In genomic region chr16:30068333-30068732, GRCh38 we compare ENCODE assay signal across 12 cellular contexts. TPM values are rescaled to one million over a fixed set of nuclear protein-coding genes. Genes with fewer than 3 reads are reported as not detected.
DNase-seq lines count a peak whose midpoint lies in the region; ATAC-seq and TF ChIP-seq lines count a peak whose summit lies in the region.
"Had no signal": no experiment of that assay in that cellular context is flagged by ENCODE, and none has a peak within 500 bp of the region (broad histone marks: within the 10 kb centered on the region; RNA-seq: fewer than 3 reads in every experiment).

No MANE protein-coding gene starts in this region.

- H3K27me3 ChIP-seq in Peyer's patch (no peaks in the 10 kb centered on the region), smooth muscle cell (ENCODE audit: low read depth) (no peaks in the 10 kb centered on the region)

- H3K9me3 ChIP-seq in Peyer's patch, result no peaks in the 10 kb centered on the region
- H3K9me3 ChIP-seq in smooth muscle cell (replicated peaks; ENCODE audit: low read depth), result no peaks in the 10 kb centered on the region

- H3K9ac ChIP-seq in smooth muscle cell (ENCODE audit: low read depth), result peak overlapping the region; percentile 13

- 92% methylated on average over 9 of the region's 9 CpGs for WGBS in smooth muscle cell (ENCODE audit: low lambda C conversion rate)

- H3K36me3 ChIP-seq in Peyer's patch, result peaks cover 0 to 63% (median 0%) of the 10 kb centered on the region in 3 donors
- no peaks in the 10 kb centered on the region for H3K36me3 ChIP-seq in smooth muscle cell (ENCODE audit: low read depth)

- CTCF ChIA-PET in activated CD4-positive, alpha-beta T cell treated with anti-CD3 and anti-CD28 coated beads for 36 hours (lab: Charles Lee), result interaction anchor here (0.8 to 1.3 kb wide), 3 partner anchors 9 to 314 kb away, joined by 3 to 4 read pairs (median 3); partner anchors contain the start of gene TBX6

- peak overlapping the region; percentile 98 for H3K4me2 ChIP-seq in smooth muscle cell

- H2AFZ ChIP-seq in smooth muscle cell (ENCODE audit: low read depth), result no peak overlapping the region

- peaks cover 57% of the 10 kb centered on the region for H3F3A ChIP-seq in smooth muscle cell (ENCODE audit: low read depth)

- no peak for TF ChIP-seq POLR2A in Peyer's patch (IDR thresholded peaks at IDR 0.05)

- TF ChIP-seq CTCF in Peyer's patch (IDR thresholded peaks at IDR 0.05) (no peak), smooth muscle cell (IDR thresholded peaks at IDR 0.05; ENCODE audit: borderline replicate concordance, insufficient read depth, poor library complexity, severe bottlenecking) (no peak)

- H3K4me3 ChIP-seq in Peyer's patch, result no peak overlapping the region
- H3K4me3 ChIP-seq in smooth muscle cell, result peak overlapping the region; percentile 92

- peak overlapping the region; percentile 59 for H3K4me3 Mint-ChIP-seq in activated CD4-positive, alpha-beta T cell treated with anti-CD3 and anti-CD28 coated beads for 36 hours
- peak overlapping the region; percentile 15 to 40 for H3K4me3 Mint-ChIP-seq in effector memory CD8-positive, alpha-beta T cell

- peaks cover 77% of the 10 kb centered on the region for H3K36me3 Mint-ChIP-seq in activated CD4-positive, alpha-beta T cell treated with anti-CD3 and anti-CD28 coated beads for 36 hours (ENCODE audit: low read depth)
- peaks cover 86% of the 10 kb centered on the region for H3K36me3 Mint-ChIP-seq in effector memory CD8-positive, alpha-beta T cell (ENCODE audit: insufficient read depth)

- H3K4me1 Mint-ChIP-seq in activated CD4-positive, alpha-beta T cell treated with anti-CD3 and anti-CD28 coated beads for 36 hours, result peaks cover 32% of the 10 kb centered on the region
- peaks cover 36 to 44% of the 10 kb centered on the region in 2 donors for H3K4me1 Mint-ChIP-seq in effector memory CD8-positive, alpha-beta T cell (ENCODE audit: low read depth in 2 of 2)

- peaks cover 69% of the 10 kb centered on the region for H4K20me1 ChIP-seq in smooth muscle cell (ENCODE audit: low read depth)

- H3K27me3 Mint-ChIP-seq in activated CD4-positive, alpha-beta T cell treated with anti-CD3 and anti-CD28 coated beads for 36 hours, result no peaks in the 10 kb centered on the region
- H3K27me3 Mint-ChIP-seq in effector memory CD8-positive, alpha-beta T cell, result no peaks in the 10 kb centered on the region

- no peak for DNase-seq in activated CD4-positive, alpha-beta T cell treated with anti-CD3 and anti-CD28 coated beads for 36 hours
- no peak for DNase-seq in activated CD4-positive, alpha-beta T cell treated with anti-CD3 and anti-CD28 coated beads, Interleukin-2, amount 50 U/mL, for 1 hour
- no peak for DNase-seq in Peyer's patch
- no peak for DNase-seq in effector memory CD8-positive, alpha-beta T cell
- DNase-seq in smooth muscle cell (lab: John Stamatoyannopoulos, UW; ENCODE audit: unreplicated experiment), result no peak
- DNase-seq in globus pallidus (ENCODE audit: low spot score), result no peak
- no peak for DNase-seq in COLO668 (lab: John Stamatoyannopoulos, UW; ENCODE audit: unreplicated experiment)
- DNase-seq: activated CD8-positive, alpha-beta memory T cell treated with anti-CD3 and anti-CD28 coated beads for 24 hours; NCI-H1417 treated with DMSO at 0.1 percent for 48 hours; SHP77; trophoblast cell had no signal

- peak overlapping the region; percentile 87 for H3K27ac Mint-ChIP-seq in activated CD4-positive, alpha-beta T cell treated with anti-CD3 and anti-CD28 coated beads for 36 hours
- peak overlapping the region in 1 of 2 donors; percentile 82 for H3K27ac Mint-ChIP-seq in effector memory CD8-positive, alpha-beta T cell

- no peaks in the 10 kb centered on the region for H3K9me3 Mint-ChIP-seq in activated CD4-positive, alpha-beta T cell treated with anti-CD3 and anti-CD28 coated beads for 36 hours (ENCODE audit: low read depth)
- no peaks in the 10 kb centered on the region for H3K9me3 Mint-ChIP-seq in effector memory CD8-positive, alpha-beta T cell

- ATAC-seq in activated CD4-positive, alpha-beta T cell treated with anti-CD3 and anti-CD28 coated beads for 36 hours, result no peak
- ATAC-seq in effector memory CD8-positive, alpha-beta T cell (replicated peaks), result no peak
- ATAC-seq in GM18517 (IDR thresholded peaks at IDR 0.05; ENCODE audit: unreplicated experiment), result no peak

- POLR2A ChIA-PET in activated CD4-positive, alpha-beta T cell treated with anti-CD3 and anti-CD28 coated beads for 36 hours (lab: Charles Lee), result interaction anchor here (0.6 kb wide), 1 partner anchor 340 kb away, joined by 5 read pairs; no protein-coding TSS in a partner anchor

- intact Hi-C loops in activated CD4-positive, alpha-beta T cell treated with anti-CD3 and anti-CD28 coated beads for 36 hours (cut with DNase I, micrococcal nuclease), result loop anchor here (5.0 to 10.0 kb wide), 3 partner anchors 336 to 1144 kb away; partner anchors contain the start of genes RABEP2 (in 1 of the 2), ZNF689 (in 1 of the 2) and ZNF771 (in 1 of the 2)

- H3K79me2 ChIP-seq in smooth muscle cell (ENCODE audit: low read depth), result peaks cover 64% of the 10 kb centered on the region

- peak overlapping the region in 3 of 4 donors; percentile 8 to 36 (median 32) for H3K27ac ChIP-seq in Peyer's patch
- H3K27ac ChIP-seq in smooth muscle cell (ENCODE audit: low read depth), result peak overlapping the region; percentile 98

- peaks cover 0 to 41% (median 12%) of the 10 kb centered on the region in 4 donors for H3K4me1 ChIP-seq in Peyer's patch
- H3K4me1 ChIP-seq in smooth muscle cell (ENCODE audit: low read depth), result peaks cover 30% of the 10 kb centered on the region

RNA-seq across cellular contexts. Expression of gene ALDOA, which starts 2.8 kb away (rescaled TPM):
- 1,000 to 10,000 TPM; 2,482 to 3,644 TPM for total RNA-seq in activated CD4-positive, alpha-beta T cell treated with anti-CD3 and anti-CD28 coated beads for 36 hours
- total RNA-seq in Peyer's patch (1,000 to 10,000 TPM in 1 of 4 donors, 100 to 1,000 TPM in 3; 427 to 1,063 (median 887) TPM), smooth muscle cell (1,112 and 1,146 TPM in 2 replicates)
- polyA plus RNA-seq in smooth muscle cell, result 2,844 and 2,856 TPM in 2 replicates

RNA-seq across cellular contexts. Expression of gene PPP4C, which starts 7.5 kb away (rescaled TPM):
- 100 to 1,000 TPM; 106 to 113 TPM for total RNA-seq in activated CD4-positive, alpha-beta T cell treated with anti-CD3 and anti-CD28 coated beads for 36 hours
- total RNA-seq in Peyer's patch (10 to 100 TPM; 43.7 to 79.4 (median 56.6) TPM), smooth muscle cell (90.2 and 111 TPM in 2 replicates)
- 208 and 224 TPM in 2 replicates for polyA plus RNA-seq in smooth muscle cell

RNA-seq across cellular contexts. Expression of gene TBX6, which starts 23.4 kb away (rescaled TPM):
- 1 to 10 TPM; 2.7 to 3.0 TPM for total RNA-seq in activated CD4-positive, alpha-beta T cell treated with anti-CD3 and anti-CD28 coated beads for 36 hours
- total RNA-seq in Peyer's patch (1 to 10 TPM in 3 of 4 donors, under 1 TPM in 1; 0.53 to 3.4 (median 2.2) TPM), smooth muscle cell (0.13 and 2.0 TPM in 2 replicates)
- polyA plus RNA-seq in smooth muscle cell, result 0.50 and 1.6 TPM in 2 replicates

RNA-seq across cellular contexts. Expression of gene YPEL3, which starts 27.7 kb away (rescaled TPM):
- total RNA-seq in activated CD4-positive, alpha-beta T cell treated with anti-CD3 and anti-CD28 coated beads for 36 hours, result 10 to 100 TPM; 17.4 to 19.1 TPM
- total RNA-seq in Peyer's patch (100 to 1,000 TPM in 2 of 4 donors, 10 to 100 TPM in 2; 85.8 to 144 (median 113) TPM), smooth muscle cell (32.3 and 37.5 TPM in 2 replicates)
- 65.9 and 81.1 TPM in 2 replicates for polyA plus RNA-seq in smooth muscle cell

RNA-seq across cellular contexts. Expression of gene TLCD3B, which starts 37.3 kb away (rescaled TPM):
- total RNA-seq in activated CD4-positive, alpha-beta T cell treated with anti-CD3 and anti-CD28 coated beads for 36 hours, result 1 to 10 TPM; 3.7 to 4.0 TPM
- total RNA-seq in Peyer's patch (not detected), smooth muscle cell (0.45 TPM in 1 of 2 replicates, not detected in the other)
- polyA plus RNA-seq in smooth muscle cell, result 0.48 and 1.3 TPM in 2 replicates
